In the genomic region with DNA sequence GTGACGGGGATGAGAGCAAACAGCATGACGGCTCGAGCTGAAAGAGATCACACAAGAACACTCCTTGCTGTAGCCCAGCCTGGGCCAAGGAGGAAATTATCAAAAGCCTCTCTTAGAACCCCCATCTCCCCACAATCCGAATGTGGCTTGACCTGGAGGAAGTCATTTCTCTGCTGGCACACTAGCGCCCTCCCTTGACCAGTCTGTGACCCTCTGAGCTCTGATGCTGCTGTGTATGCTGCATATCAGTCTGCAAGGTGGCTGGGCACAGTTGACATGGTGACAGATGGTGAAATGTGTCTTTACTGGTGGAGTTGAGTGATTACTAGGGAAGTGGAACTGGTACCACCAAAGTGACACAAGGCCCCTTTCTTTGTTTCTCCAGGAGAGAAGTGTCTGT, we compare ENCODE assay signal across 13 cellular contexts. TPM values are rescaled to one million over a fixed set of nuclear protein-coding genes. Genes with fewer than 3 reads are reported as not detected.
DNase-seq lines count a peak whose midpoint lies in the region; TF ChIP-seq lines count a peak whose summit lies in the region.
"Had no signal": no experiment of that assay in that cellular context is flagged by ENCODE, and none has a peak within 500 bp of the region (broad histone marks: within the 10 kb centered on the region; RNA-seq: fewer than 3 reads in every experiment).

No MANE protein-coding gene starts in this region.

- H3K23ac ChIP-seq in neuronal stem cell (ENCODE audit: low read depth, low read length, poor library complexity) = no peak overlapping the region

- no peak overlapping the region for H2BK5ac ChIP-seq in neuronal stem cell (ENCODE audit: low read length)

- no peaks in the 10 kb centered on the region for H3K79me1 ChIP-seq in neuronal stem cell (ENCODE audit: low read depth, low read length)

- no peak overlapping the region for H3K9ac ChIP-seq in neuronal stem cell (ENCODE audit: low read depth, low read length, poor library complexity)

- CTCF ChIA-PET in A673 (lab: Charles Lee) = no interaction called here

- H3K4me2 ChIP-seq in neuronal stem cell (ENCODE audit: insufficient read depth, low read length, poor library complexity, severe bottlenecking) = no peak overlapping the region

- no peak overlapping the region for H4K8ac ChIP-seq in neuronal stem cell (ENCODE audit: low read depth, low read length)

- H3K9me3 ChIP-seq in A673 (ENCODE audit: low read depth, low read length, poor library complexity, severe bottlenecking) (no peaks in the 10 kb centered on the region), neuronal stem cell (replicated peaks in 1 of 2; ENCODE audit: control insufficient read depth in 2 of 2, insufficient read depth in 1 of 2, low read depth in 1 of 2, low read length in 2 of 2) (peaks cover 0 to 1% of the 10 kb centered on the region in 2 donors)

- POLR2A ChIA-PET in A673 (lab: Charles Lee; ENCODE audit: low non-redundant PET) = no interaction called here

- H2BK120ac ChIP-seq in neuronal stem cell (ENCODE audit: low read depth, low read length) = no peak overlapping the region

- H2AK5ac ChIP-seq in neuronal stem cell (ENCODE audit: low read depth, low read length) = no peak overlapping the region

- BruUV-seq in A673 (replicated peaks; lab: Mats Ljungman, UMichigan) = no TSS peak

- intact Hi-C loops in A673 (cut with micrococcal nuclease; ENCODE audit: unreplicated experiment) = no loop called here

- H3K4me1 ChIP-seq in A673 (ENCODE audit: insufficient read depth, low read length, poor library complexity, severe bottlenecking) (no peaks in the 10 kb centered on the region), neuronal stem cell (ENCODE audit: control insufficient read depth in 2 of 2, insufficient read depth in 1 of 2, low read depth in 1 of 2, low read length in 2 of 2) (peaks cover 2 to 3% of the 10 kb centered on the region in 2 donors)

- no peak overlapping the region for H2BK12ac ChIP-seq in neuronal stem cell (ENCODE audit: low read length)

- no peak overlapping the region for H4K91ac ChIP-seq in neuronal stem cell (ENCODE audit: low read depth, low read length, poor library complexity)

- H2AFZ ChIP-seq in neuronal stem cell (ENCODE audit: low read length) = no peak overlapping the region

- H3K27me3 ChIP-seq in A673 (replicated peaks; ENCODE audit: insufficient read depth, low read depth, low read length, poor library complexity) = peaks cover 20% of the 10 kb centered on the region
- no peaks in the 10 kb centered on the region for H3K27me3 ChIP-seq in GM06990 (replicated peaks; ENCODE audit: control insufficient read depth, insufficient read depth, low read length)
- H3K27me3 ChIP-seq in neuronal stem cell (ENCODE audit: control insufficient read depth in 3 of 3, insufficient read depth in 3 of 3, low read depth in 1 of 3, low read length in 3 of 3) = peaks cover 2 to 30% (median 24%) of the 10 kb centered on the region in 3 experiments

- peak; percentile 11 for DNase-seq in A673 (ENCODE audit: low spot score)
- no peak for DNase-seq in GM06990 (ENCODE audit: extremely low read depth, insufficient read length)
- DNase-seq in NOMO-1 (lab: John Stamatoyannopoulos, UW; ENCODE audit: unreplicated experiment in 2 of 2) = peak; percentile 71 to 90
- peak; percentile 17 for DNase-seq in fibroblast of mammary gland (ENCODE audit: low read depth)
- no peak for DNase-seq in NCI-H2107 treated with DMSO at 0.1 percent for 48 hours (lab: John Stamatoyannopoulos, UW; ENCODE audit: unreplicated experiment)
- no peak for DNase-seq in LoVo (ENCODE audit: low spot score)
- no peak for DNase-seq in 8988T
- DNase-seq in neuronal stem cell (ENCODE audit: low spot score) = no peak
- DNase-seq: activated naive CD8-positive, alpha-beta T cell treated with anti-CD3 and anti-CD28 coated beads, Interleukin-2, amount 10 ng/mL, durations not matched to agents 7 days and 5 days; Calu3; NCI-H1930 had no signal

- H3K4me3 ChIP-seq in A673 (ENCODE audit: low read depth, low read length, poor library complexity, severe bottlenecking) (no peak overlapping the region), GM06990 (replicated peaks; ENCODE audit: low read depth, low read length) (no peak overlapping the region), fibroblast of mammary gland (ENCODE audit: control insufficient read depth, low read depth, low read length) (no peak overlapping the region), neuronal stem cell (ENCODE audit: low read length in 2 of 2) (no peak overlapping the region)

- H3K27ac ChIP-seq in A673 (ENCODE audit: low read depth, low read length, poor library complexity, severe bottlenecking) (no peak overlapping the region), neuronal stem cell (replicated peaks; ENCODE audit: low read length) (no peak overlapping the region)
- H3K27ac ChIP-seq: epithelial cell of prostate had no signal

- no peak overlapping the region for H3K14ac ChIP-seq in neuronal stem cell (ENCODE audit: low read length)

- no peak overlapping the region for H3K18ac ChIP-seq in neuronal stem cell (ENCODE audit: low read length)

- TF ChIP-seq CTCF in A673 (conservative IDR thresholded peaks at IDR 0.05; ENCODE audit: low read depth, low read length) (peak; percentile 47), GM06990 (IDR thresholded peaks at IDR 0.05; ENCODE audit: insufficient read depth, low read length, poor library complexity, severe bottlenecking) (peak; percentile 37), fibroblast of mammary gland (conservative IDR thresholded peaks at IDR 0.05; ENCODE audit: control insufficient read depth, insufficient read depth, low read depth, low read length) (peak; percentile 18)

- H3K36me3 ChIP-seq in A673 (ENCODE audit: insufficient read depth, low read length, poor library complexity, severe bottlenecking) (no peaks in the 10 kb centered on the region), GM06990 (ENCODE audit: control insufficient read depth, insufficient read depth, low read length) (no peaks in the 10 kb centered on the region), neuronal stem cell (replicated peaks in 1 of 2; ENCODE audit: control insufficient read depth in 2 of 2, insufficient read depth in 2 of 2, low read length in 2 of 2) (no peaks in the 10 kb centered on the region)

- no CpG with 5 or more reads among the region's 5 CpGs for WGBS in neuronal stem cell (ENCODE audit: extremely low coverage in 2 of 2, insufficient read length in 2 of 2, insufficient replicate concordance in 1 of 2), 2 donors

- H3K4ac ChIP-seq in neuronal stem cell (ENCODE audit: low read length) = no peak overlapping the region

- no peak overlapping the region for H2BK15ac ChIP-seq in neuronal stem cell (ENCODE audit: low read length)

RNA-seq across cellular contexts. Expression of a gene that starts 3.3 kb away (rescaled TPM):
- not detected in 2 replicates for total RNA-seq in A673 (2021)
- polyA plus RNA-seq in neuronal stem cell (2013, experiment 1 of 2) = not detected
- polyA plus RNA-seq in neuronal stem cell (2013, experiment 2 of 2) = not detected
- total RNA-seq: activated naive CD8-positive, alpha-beta T cell treated with anti-CD3 and anti-CD28 coated beads, Interleukin-2, amount 10 ng/mL, durations not matched to agents 7 days and 5 days; Calu3; lung microvascular endothelial cell had no signal

Comparison
In these comparisons a context has a peak if more than half of its experiments do, and no peak if none do; other contexts are left out.
1. DNase-seq: peak in A673 (single experiment), NOMO-1 (2 of 2) and fibroblast of mammary gland (single experiment); none in GM06990 (single experiment), NCI-H2107 treated with DMSO at 0.1 percent for 48 hours (single experiment), LoVo (single experiment), 8988T (single experiment) and neuronal stem cell (single experiment).
2. Peak in every context shown above with its lines, with median percentiles within 50 percentile points of each other: CTCF ChIP-seq.